In the genomic region with DNA sequence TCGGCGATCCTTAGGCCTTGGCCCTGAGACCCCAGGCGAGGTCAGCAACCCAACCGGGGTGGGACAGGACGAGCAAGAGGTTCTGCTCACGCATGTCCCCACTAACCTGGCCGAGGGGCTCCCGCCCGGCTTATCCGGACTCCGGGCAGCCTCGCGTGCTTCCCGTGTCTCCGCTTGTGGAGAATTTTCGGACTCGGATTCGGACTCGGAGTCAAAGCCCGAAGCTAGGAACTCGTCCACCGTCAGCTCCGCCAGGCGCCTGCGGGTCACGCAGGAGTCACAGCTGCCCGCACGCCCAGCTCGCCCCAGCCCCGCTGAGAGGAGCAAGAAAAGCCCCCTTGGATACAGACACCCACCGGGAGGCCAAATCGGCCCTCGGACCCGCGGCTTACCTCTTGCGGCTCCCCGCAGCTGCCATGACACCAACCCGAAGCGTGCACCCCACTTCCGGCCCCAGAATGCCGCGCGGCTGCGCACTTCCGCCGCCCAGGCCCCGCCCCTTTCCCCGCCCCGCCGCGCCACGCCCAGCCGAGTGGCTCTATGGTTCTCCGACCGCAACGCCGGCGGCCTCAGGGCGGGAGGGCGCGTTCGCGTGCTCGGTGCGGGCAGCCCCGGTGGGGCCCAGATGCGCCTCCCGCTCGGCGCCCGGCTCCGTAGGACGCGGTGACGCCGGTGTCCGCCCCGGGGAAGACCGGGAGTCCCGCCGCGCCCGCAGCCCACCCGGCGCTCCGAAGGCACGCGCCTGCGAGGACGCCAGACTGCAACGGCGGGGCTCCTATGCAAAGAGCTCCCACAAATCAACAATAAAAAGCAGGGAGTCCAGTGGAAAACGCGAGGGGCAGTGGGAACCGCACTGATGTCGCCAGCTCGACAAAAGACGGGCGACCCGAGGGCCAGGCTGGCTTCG, we compare ENCODE assay signal across 1 cellular context.
A peak's percentile ranks its signal among the peaks of the same experiment; 100 is the strongest.
TF ChIP-seq lines count a peak whose summit lies in the region.

A gene (minus strand): TSS at position 434 of the 907 bp plus-strand sequence. CDS start 16 bp downstream, at position 418.

TF ChIP-seq in HepG2, 621 proteins besides CTCF, POLR2A, EP300 and RAD21 (continued from another document and continues in another):
- TF ChIP-seq, protein P1, sequence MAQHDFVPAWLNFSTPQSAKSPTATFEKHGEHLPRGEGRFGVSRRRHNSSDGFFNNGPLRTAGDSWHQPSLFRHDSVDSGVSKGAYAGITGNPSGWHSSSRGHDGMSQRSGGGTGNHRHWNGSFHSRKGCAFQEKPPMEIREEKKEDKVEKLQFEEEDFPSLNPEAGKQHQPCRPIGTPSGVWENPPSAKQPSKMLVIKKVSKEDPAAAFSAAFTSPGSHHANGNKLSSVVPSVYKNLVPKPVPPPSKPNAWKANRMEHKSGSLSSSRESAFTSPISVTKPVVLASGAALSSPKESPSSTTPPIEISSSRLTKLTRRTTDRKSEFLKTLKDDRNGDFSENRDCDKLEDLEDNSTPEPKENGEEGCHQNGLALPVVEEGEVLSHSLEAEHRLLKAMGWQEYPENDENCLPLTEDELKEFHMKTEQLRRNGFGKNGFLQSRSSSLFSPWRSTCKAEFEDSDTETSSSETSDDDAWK (CRISPR knock-in tag; IDR thresholded peaks at IDR 0.05) = no peak
- TF ChIP-seq HDAC6 (IDR thresholded peaks at IDR 0.05; ENCODE audit: low read depth, low read length) (no peak), ZNF737 (CRISPR knock-in tag; IDR thresholded peaks at IDR 0.05; ENCODE audit: borderline replicate concordance) (no peak), ZNF382 (CRISPR knock-in tag; IDR thresholded peaks at IDR 0.05; ENCODE audit: borderline replicate concordance) (no peak), CBX5 (CRISPR knock-in tag; IDR thresholded peaks at IDR 0.05; ENCODE audit: borderline replicate concordance) (no peak), ZNF333 (CRISPR knock-in tag; IDR thresholded peaks at IDR 0.05; ENCODE audit: borderline replicate concordance) (no peak), ZNF33A (CRISPR knock-in tag; IDR thresholded peaks at IDR 0.05; ENCODE audit: borderline replicate concordance) (no peak), ZNF788 (CRISPR knock-in tag; IDR thresholded peaks at IDR 0.05; ENCODE audit: borderline replicate concordance) (no peak; the same call in 1 of the 2 replicates), ZNF430 (CRISPR knock-in tag; IDR thresholded peaks at IDR 0.05) (0 out of 2 replicates have a peak, but pooled peaks have one; percentile 4), SALL2 (CRISPR knock-in tag; IDR thresholded peaks at IDR 0.05) (peak; percentile 66), MAF1 (CRISPR knock-in tag; IDR thresholded peaks at IDR 0.05; ENCODE audit: borderline replicate concordance) (no peak), ZNF619 (CRISPR knock-in tag; IDR thresholded peaks at IDR 0.05) (0 out of 2 replicates have a peak, but pooled peaks have one; percentile 59), THYN1 (CRISPR knock-in tag; IDR thresholded peaks at IDR 0.05; ENCODE audit: borderline replicate concordance, low read depth) (no peak), ZNF660 (CRISPR knock-in tag; IDR thresholded peaks at IDR 0.05; ENCODE audit: borderline replicate concordance, low read depth) (no peak), ZNF468 (CRISPR knock-in tag; IDR thresholded peaks at IDR 0.05) (no peak), SRF (IDR thresholded peaks at IDR 0.05; ENCODE audit: low read depth, low read length) (no peak), ZNF607 (CRISPR knock-in tag; IDR thresholded peaks at IDR 0.05; ENCODE audit: borderline replicate concordance) (no peak), NFKB2 (CRISPR knock-in tag; IDR thresholded peaks at IDR 0.05; ENCODE audit: borderline replicate concordance) (peak; percentile 81; the same call in 1 of the 2 replicates), TOPORS (CRISPR knock-in tag; IDR thresholded peaks at IDR 0.05) (no peak), YY1 (IDR thresholded peaks at IDR 0.05; ENCODE audit: insufficient read depth, insufficient replicate concordance, low read depth, low read length) (peak; percentile 94), MTF2 (CRISPR knock-in tag; IDR thresholded peaks at IDR 0.05; ENCODE audit: borderline replicate concordance) (no peak), DNMT1 (CRISPR knock-in tag; IDR thresholded peaks at IDR 0.05) (no peak), ZNF33B (CRISPR knock-in tag; IDR thresholded peaks at IDR 0.05) (no peak), KAT7 (CRISPR knock-in tag; IDR thresholded peaks at IDR 0.05; ENCODE audit: borderline replicate concordance) (no peak), SRY (CRISPR knock-in tag; IDR thresholded peaks at IDR 0.05) (no peak; the same call in 1 of the 2 replicates), ONECUT2 (CRISPR knock-in tag; IDR thresholded peaks at IDR 0.05) (no peak), FOXM1 (CRISPR knock-in tag; IDR thresholded peaks at IDR 0.05) (no peak), ZNF782 (CRISPR knock-in tag; IDR thresholded peaks at IDR 0.05; ENCODE audit: borderline replicate concordance) (no peak; the same call in 1 of the 2 replicates)
- TF ChIP-seq, protein P2, sequence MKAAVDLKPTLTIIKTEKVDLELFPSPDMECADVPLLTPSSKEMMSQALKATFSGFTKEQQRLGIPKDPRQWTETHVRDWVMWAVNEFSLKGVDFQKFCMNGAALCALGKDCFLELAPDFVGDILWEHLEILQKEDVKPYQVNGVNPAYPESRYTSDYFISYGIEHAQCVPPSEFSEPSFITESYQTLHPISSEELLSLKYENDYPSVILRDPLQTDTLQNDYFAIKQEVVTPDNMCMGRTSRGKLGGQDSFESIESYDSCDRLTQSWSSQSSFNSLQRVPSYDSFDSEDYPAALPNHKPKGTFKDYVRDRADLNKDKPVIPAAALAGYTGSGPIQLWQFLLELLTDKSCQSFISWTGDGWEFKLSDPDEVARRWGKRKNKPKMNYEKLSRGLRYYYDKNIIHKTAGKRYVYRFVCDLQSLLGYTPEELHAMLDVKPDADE (CRISPR knock-in tag; IDR thresholded peaks at IDR 0.05) = no peak
- TF ChIP-seq, protein P3, sequence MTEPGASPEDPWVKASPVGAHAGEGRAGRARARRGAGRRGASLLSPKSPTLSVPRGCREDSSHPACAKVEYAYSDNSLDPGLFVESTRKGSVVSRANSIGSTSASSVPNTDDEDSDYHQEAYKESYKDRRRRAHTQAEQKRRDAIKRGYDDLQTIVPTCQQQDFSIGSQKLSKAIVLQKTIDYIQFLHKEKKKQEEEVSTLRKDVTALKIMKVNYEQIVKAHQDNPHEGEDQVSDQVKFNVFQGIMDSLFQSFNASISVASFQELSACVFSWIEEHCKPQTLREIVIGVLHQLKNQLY (CRISPR knock-in tag; IDR thresholded peaks at IDR 0.05) = no peak
- TF ChIP-seq, protein P4, sequence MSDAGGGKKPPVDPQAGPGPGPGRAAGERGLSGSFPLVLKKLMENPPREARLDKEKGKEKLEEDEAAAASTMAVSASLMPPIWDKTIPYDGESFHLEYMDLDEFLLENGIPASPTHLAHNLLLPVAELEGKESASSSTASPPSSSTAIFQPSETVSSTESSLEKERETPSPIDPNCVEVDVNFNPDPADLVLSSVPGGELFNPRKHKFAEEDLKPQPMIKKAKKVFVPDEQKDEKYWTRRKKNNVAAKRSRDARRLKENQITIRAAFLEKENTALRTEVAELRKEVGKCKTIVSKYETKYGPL (CRISPR knock-in tag; IDR thresholded peaks at IDR 0.05) = 0 out of 2 replicates have a peak, but pooled peaks have one; percentile 25
- TF ChIP-seq, protein P5, sequence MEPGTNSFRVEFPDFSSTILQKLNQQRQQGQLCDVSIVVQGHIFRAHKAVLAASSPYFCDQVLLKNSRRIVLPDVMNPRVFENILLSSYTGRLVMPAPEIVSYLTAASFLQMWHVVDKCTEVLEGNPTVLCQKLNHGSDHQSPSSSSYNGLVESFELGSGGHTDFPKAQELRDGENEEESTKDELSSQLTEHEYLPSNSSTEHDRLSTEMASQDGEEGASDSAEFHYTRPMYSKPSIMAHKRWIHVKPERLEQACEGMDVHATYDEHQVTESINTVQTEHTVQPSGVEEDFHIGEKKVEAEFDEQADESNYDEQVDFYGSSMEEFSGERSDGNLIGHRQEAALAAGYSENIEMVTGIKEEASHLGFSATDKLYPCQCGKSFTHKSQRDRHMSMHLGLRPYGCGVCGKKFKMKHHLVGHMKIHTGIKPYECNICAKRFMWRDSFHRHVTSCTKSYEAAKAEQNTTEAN (CRISPR knock-in tag; conservative IDR thresholded peaks at IDR 0.05) = 0 out of 2 replicates have a peak, but pooled peaks have one; percentile 38
- TF ChIP-seq, protein P6, sequence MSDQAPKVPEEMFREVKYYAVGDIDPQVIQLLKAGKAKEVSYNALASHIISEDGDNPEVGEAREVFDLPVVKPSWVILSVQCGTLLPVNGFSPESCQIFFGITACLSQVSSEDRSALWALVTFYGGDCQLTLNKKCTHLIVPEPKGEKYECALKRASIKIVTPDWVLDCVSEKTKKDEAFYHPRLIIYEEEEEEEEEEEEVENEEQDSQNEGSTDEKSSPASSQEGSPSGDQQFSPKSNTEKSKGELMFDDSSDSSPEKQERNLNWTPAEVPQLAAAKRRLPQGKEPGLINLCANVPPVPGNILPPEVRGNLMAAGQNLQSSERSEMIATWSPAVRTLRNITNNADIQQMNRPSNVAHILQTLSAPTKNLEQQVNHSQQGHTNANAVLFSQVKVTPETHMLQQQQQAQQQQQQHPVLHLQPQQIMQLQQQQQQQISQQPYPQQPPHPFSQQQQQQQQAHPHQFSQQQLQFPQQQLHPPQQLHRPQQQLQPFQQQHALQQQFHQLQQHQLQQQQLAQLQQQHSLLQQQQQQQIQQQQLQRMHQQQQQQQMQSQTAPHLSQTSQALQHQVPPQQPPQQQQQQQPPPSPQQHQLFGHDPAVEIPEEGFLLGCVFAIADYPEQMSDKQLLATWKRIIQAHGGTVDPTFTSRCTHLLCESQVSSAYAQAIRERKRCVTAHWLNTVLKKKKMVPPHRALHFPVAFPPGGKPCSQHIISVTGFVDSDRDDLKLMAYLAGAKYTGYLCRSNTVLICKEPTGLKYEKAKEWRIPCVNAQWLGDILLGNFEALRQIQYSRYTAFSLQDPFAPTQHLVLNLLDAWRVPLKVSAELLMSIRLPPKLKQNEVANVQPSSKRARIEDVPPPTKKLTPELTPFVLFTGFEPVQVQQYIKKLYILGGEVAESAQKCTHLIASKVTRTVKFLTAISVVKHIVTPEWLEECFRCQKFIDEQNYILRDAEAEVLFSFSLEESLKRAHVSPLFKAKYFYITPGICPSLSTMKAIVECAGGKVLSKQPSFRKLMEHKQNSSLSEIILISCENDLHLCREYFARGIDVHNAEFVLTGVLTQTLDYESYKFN (CRISPR knock-in tag; conservative IDR thresholded peaks at IDR 0.05) = no peak
- TF ChIP-seq, protein P7, sequence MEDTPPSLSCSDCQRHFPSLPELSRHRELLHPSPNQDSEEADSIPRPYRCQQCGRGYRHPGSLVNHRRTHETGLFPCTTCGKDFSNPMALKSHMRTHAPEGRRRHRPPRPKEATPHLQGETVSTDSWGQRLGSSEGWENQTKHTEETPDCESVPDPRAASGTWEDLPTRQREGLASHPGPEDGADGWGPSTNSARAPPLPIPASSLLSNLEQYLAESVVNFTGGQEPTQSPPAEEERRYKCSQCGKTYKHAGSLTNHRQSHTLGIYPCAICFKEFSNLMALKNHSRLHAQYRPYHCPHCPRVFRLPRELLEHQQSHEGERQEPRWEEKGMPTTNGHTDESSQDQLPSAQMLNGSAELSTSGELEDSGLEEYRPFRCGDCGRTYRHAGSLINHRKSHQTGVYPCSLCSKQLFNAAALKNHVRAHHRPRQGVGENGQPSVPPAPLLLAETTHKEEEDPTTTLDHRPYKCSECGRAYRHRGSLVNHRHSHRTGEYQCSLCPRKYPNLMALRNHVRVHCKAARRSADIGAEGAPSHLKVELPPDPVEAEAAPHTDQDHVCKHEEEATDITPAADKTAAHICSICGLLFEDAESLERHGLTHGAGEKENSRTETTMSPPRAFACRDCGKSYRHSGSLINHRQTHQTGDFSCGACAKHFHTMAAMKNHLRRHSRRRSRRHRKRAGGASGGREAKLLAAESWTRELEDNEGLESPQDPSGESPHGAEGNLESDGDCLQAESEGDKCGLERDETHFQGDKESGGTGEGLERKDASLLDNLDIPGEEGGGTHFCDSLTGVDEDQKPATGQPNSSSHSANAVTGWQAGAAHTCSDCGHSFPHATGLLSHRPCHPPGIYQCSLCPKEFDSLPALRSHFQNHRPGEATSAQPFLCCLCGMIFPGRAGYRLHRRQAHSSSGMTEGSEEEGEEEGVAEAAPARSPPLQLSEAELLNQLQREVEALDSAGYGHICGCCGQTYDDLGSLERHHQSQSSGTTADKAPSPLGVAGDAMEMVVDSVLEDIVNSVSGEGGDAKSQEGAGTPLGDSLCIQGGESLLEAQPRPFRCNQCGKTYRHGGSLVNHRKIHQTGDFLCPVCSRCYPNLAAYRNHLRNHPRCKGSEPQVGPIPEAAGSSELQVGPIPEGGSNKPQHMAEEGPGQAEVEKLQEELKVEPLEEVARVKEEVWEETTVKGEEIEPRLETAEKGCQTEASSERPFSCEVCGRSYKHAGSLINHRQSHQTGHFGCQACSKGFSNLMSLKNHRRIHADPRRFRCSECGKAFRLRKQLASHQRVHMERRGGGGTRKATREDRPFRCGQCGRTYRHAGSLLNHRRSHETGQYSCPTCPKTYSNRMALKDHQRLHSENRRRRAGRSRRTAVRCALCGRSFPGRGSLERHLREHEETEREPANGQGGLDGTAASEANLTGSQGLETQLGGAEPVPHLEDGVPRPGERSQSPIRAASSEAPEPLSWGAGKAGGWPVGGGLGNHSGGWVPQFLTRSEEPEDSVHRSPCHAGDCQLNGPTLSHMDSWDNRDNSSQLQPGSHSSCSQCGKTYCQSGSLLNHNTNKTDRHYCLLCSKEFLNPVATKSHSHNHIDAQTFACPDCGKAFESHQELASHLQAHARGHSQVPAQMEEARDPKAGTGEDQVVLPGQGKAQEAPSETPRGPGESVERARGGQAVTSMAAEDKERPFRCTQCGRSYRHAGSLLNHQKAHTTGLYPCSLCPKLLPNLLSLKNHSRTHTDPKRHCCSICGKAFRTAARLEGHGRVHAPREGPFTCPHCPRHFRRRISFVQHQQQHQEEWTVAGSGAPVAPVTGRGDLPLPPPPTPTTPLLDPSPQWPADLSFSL (CRISPR knock-in tag; IDR thresholded peaks at IDR 0.05) = no peak
- TF ChIP-seq, protein P8, sequence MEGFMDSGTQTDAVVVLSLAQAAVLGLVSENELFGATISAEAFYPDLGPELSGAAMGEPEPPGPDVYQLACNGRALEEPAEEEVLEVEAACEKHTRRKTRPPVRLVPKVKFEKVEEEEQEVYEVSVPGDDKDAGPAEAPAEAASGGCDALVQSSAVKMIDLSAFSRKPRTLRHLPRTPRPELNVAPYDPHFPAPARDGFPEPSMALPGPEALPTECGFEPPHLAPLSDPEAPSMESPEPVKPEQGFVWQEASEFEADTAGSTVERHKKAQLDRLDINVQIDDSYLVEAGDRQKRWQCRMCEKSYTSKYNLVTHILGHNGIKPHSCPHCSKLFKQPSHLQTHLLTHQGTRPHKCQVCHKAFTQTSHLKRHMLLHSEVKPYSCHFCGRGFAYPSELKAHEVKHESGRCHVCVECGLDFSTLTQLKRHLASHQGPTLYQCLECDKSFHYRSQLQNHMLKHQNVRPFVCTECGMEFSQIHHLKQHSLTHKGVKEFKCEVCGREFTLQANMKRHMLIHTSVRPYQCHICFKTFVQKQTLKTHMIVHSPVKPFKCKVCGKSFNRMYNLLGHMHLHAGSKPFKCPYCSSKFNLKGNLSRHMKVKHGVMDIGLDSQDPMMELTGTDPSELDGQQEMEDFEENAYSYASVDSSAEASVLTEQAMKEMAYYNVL (CRISPR knock-in tag; IDR thresholded peaks at IDR 0.05; ENCODE audit: borderline replicate concordance) = no peak
- TF ChIP-seq, protein P9, sequence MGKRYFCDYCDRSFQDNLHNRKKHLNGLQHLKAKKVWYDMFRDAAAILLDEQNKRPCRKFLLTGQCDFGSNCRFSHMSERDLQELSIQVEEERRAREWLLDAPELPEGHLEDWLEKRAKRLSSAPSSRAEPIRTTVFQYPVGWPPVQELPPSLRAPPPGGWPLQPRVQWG (CRISPR knock-in tag; IDR thresholded peaks at IDR 0.05; ENCODE audit: borderline replicate concordance, low read depth) = no peak
- TF ChIP-seq, protein P10, sequence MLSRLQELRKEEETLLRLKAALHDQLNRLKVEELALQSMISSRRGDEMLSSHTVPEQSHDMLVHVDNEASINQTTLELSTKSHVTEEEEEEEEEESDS (CRISPR knock-in tag; IDR thresholded peaks at IDR 0.05; ENCODE audit: borderline replicate concordance) = no peak
